Comparison of ENCODE assay signal across 15 cellular contexts in the genomic region with DNA sequence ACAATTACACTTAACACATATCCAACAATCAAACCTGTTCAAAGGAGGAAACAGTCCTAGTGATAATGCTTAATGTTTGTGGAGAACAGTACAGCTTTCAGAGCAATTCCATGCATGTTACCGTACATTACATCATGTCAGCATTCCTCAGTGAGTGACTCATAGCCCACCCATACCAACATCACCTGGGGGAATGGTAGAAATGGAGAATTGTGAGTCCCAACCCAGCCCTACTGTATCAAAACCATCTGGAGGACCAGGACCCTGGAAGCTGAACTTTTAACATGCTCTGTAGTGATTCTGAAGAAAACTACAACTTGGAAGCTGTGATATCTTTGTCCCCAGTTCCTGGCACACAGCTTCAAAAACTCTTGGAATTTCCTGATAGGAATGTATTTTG.
DNase-seq lines count a peak whose midpoint lies in the region; TF ChIP-seq lines count a peak whose summit lies in the region.
"Had no signal": no experiment of that assay in that cellular context is flagged by ENCODE, and none has a peak within 500 bp of the region (broad histone marks: within the 10 kb centered on the region; RNA-seq: fewer than 3 reads in every experiment).

No MANE protein-coding gene starts in this region.

- H3K27ac ChIP-seq in substantia nigra (ENCODE audit: low read depth, low read length, poor library complexity, severe bottlenecking), result no peak overlapping the region
- H3K27ac ChIP-seq: C4-2B, PC-9 had no signal

- H3K4me3 ChIP-seq in fibroblast of mammary gland (ENCODE audit: control insufficient read depth, low read depth, low read length), result no peak overlapping the region
- H3K4me3 ChIP-seq: PC-9 had no signal

- DNase-seq in GM03348 (ENCODE audit: low spot score), result peak; percentile 11
- DNase-seq in SW480 (ENCODE audit: low spot score), result peak; percentile 96
- DNase-seq in fibroblast of mammary gland (ENCODE audit: low read depth), result peak; percentile 1
- peak; percentile 96 for DNase-seq in pulmonary artery endothelial cell (ENCODE audit: low read depth, low spot score)
- no peak for DNase-seq in substantia nigra (lab: John Stamatoyannopoulos, UW)
- DNase-seq in nucleus accumbens (lab: John Stamatoyannopoulos, UW), result no peak
- no peak for DNase-seq in amygdala (lab: John Stamatoyannopoulos, UW)
- no peak for DNase-seq in NCI-H2107 (lab: John Stamatoyannopoulos, UW)
- DNase-seq: activated CD4-positive, alpha-beta T cell treated with anti-CD3 and anti-CD28 coated beads for 48 hours; activated T-cell treated with anti-CD3 and anti-CD28 coated beads, Interleukin-2, amount 50 U/mL, for 1 hour; KG1; NCI-H1417 treated with DMSO at 0.1 percent for 48 hours; NCI-H524 treated with DMSO at 0.1 percent for 48 hours; PC-9 had no signal

- TF ChIP-seq CTCF in fibroblast of mammary gland (conservative IDR thresholded peaks at IDR 0.05; ENCODE audit: control insufficient read depth, insufficient read depth, low read depth, low read length), result no peak

Comparison
In these comparisons a context has a peak if more than half of its experiments do, and no peak if none do; other contexts are left out.
1. DNase-seq: peak in GM03348 (single experiment), SW480 (single experiment), fibroblast of mammary gland (single experiment) and pulmonary artery endothelial cell (single experiment); none in substantia nigra (0 of 49), nucleus accumbens (0 of 56), amygdala (0 of 56) and NCI-H2107 (single experiment).